In the genomic region with DNA sequence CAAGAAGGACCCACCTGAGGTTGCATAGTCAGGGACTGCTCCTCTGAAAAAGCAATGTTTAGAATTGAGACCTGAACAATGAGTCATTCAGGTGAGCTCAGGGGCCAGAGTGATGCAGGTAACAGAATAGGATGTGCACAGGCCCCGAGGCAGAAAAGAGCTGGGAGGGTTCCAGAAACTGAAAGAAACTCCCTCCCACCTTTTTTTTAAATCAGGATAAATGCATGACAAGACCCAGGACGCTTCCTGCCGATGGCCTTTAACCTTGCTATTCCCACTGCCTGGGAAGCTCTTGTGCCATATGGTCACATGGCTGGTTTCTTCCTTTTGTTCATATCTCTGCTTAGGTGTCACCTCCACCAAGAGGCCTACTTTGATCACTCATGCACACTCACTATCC, we compare ENCODE assay signal across 12 cellular contexts.
A peak's percentile ranks its signal among the peaks of the same experiment; 100 is the strongest.
DNase-seq lines count a peak whose midpoint lies in the region; ATAC-seq and TF ChIP-seq lines count a peak whose summit lies in the region.
"Had no signal": no experiment of that assay in that cellular context is flagged by ENCODE, and none has a peak within 500 bp of the region (broad histone marks: within the 10 kb centered on the region; RNA-seq: fewer than 3 reads in every experiment).

No MANE protein-coding gene starts in this region.

- H3K4me1 ChIP-seq in mammary epithelial cell (ENCODE audit: insufficient read depth, low read length), result peaks cover 12% of the 10 kb centered on the region
- H3K4me1 ChIP-seq: BE2C, HAP-1, SJCRH30 had no signal

- no peaks in the 10 kb centered on the region for H3K79me2 ChIP-seq in mammary epithelial cell (ENCODE audit: insufficient read depth, low read length)

- no peaks in the 10 kb centered on the region for H3K9me3 ChIP-seq in mammary epithelial cell (replicated peaks; ENCODE audit: insufficient read depth, low read length)
- H3K9me3 ChIP-seq: BE2C, HAP-1, SJCRH30 had no signal

- CTCF ChIA-PET in mammary epithelial cell (lab: Charles Lee; ENCODE audit: low non-redundant PET), result interaction anchor here (0.5 kb wide), 2 partner anchors 44 to 45 kb away, joined by 3 read pairs; no protein-coding TSS in a partner anchor

- TF ChIP-seq CTCF in mammary epithelial cell (conservative IDR thresholded peaks at IDR 0.05 in 1 of 2, IDR thresholded peaks at IDR 0.05 in 1 of 2; ENCODE audit: extremely low read depth in 1 of 2, insufficient read depth in 1 of 2, low read depth in 1 of 2, low read length in 2 of 2), result no peak

- H3K27me3 ChIP-seq in mammary epithelial cell (ENCODE audit: insufficient read depth, low read length), result no peaks in the 10 kb centered on the region
- H3K27me3 ChIP-seq: BE2C, SJCRH30 had no signal

- in situ Hi-C loops in mammary epithelial cell (cut with MboI; ENCODE audit: low sequenced_read_pairs in 2 of 2), result no loop called here
- in situ Hi-C loops in ACHN (cut with HindIII; ENCODE audit: low pct_ligation_motif_present, low pct_unique_long_range_greater_than_20kb, low sequenced_read_pairs), result no loop called here

- dilution Hi-C loops in mammary epithelial cell (cut with HindIII; ENCODE audit: low sequenced_read_pairs), result loop anchor here (5.0 kb wide), 1 partner anchor 35 kb away; no protein-coding TSS in a partner anchor

- DNase-seq in ELF-1 (ENCODE audit: low read depth, low spot score) (peak; percentile 88), HPDE6-E6E7 (ENCODE audit: extremely low spot score) (peak; percentile 48), mammary epithelial cell (peak; percentile 72), iPS DF 19.7 (ENCODE audit: low read depth, low spot score) (peak; percentile 69), epidermal melanocyte (ENCODE audit: insufficient read length, low spot score) (no peak), ACHN (no peak)
- DNase-seq in stimulated activated CD4-positive, alpha-beta T cell treated with anti-CD3 and anti-CD28 coated beads, Interleukin-1b, Interleukin-23, amount 100 ng/mL, for 48 hours, result no peak
- DNase-seq: BE2C; CD4-positive, alpha-beta memory T cell; SJCRH30 had no signal

- no peaks in the 10 kb centered on the region for H4K20me1 ChIP-seq in mammary epithelial cell (ENCODE audit: insufficient read depth, low read length)

- no peak for ATAC-seq in HG02840 (IDR thresholded peaks at IDR 0.05; ENCODE audit: low FRiP score, unreplicated experiment)

- no peak overlapping the region for H3K4me2 ChIP-seq in mammary epithelial cell (ENCODE audit: insufficient read depth, low read depth, low read length)

- H3K36me3 ChIP-seq in mammary epithelial cell (ENCODE audit: insufficient read depth, low read length), result no peaks in the 10 kb centered on the region
- H3K36me3 ChIP-seq: BE2C, HAP-1, SJCRH30 had no signal

- WGBS in mammary epithelial cell (ENCODE audit: low coverage, missing lambda C conversion rate), result 3% methylated on average over 3 of the region's 3 CpGs

- H2AFZ ChIP-seq in mammary epithelial cell (ENCODE audit: low read depth, low read length), result no peak overlapping the region

- H3K4me3 ChIP-seq in mammary epithelial cell (replicated peaks in 1 of 3; ENCODE audit: insufficient read depth in 1 of 3, low read depth in 2 of 3, low read length in 3 of 3), result no peak overlapping the region
- H3K4me3 ChIP-seq: HAP-1, SJCRH30 had no signal

- no peak overlapping the region for H3K9ac ChIP-seq in mammary epithelial cell (ENCODE audit: insufficient read depth, low read length)

- intact Hi-C loops in mammary epithelial cell (cut with micrococcal nuclease), result loop anchor here (2.0 kb wide), 1 partner anchor 43 kb away; no protein-coding TSS in a partner anchor

- no TSS peak for BruUV-seq in mammary epithelial cell (replicated peaks; lab: Mats Ljungman, UMichigan)

- H3K27ac ChIP-seq in mammary epithelial cell (ENCODE audit: insufficient read depth, low read depth, low read length), result no peak overlapping the region
- H3K27ac ChIP-seq: SJCRH30 had no signal

Comparison
In these comparisons a context has a peak if more than half of its experiments do, and no peak if none do; other contexts are left out.
1. DNase-seq: peak in ELF-1 (single experiment), HPDE6-E6E7 (single experiment), mammary epithelial cell (single experiment) and iPS DF 19.7 (single experiment); none in epidermal melanocyte (single experiment), ACHN (single experiment) and stimulated activated CD4-positive, alpha-beta T cell treated with anti-CD3 and anti-CD28 coated beads, Interleukin-1b, Interleukin-23, amount 100 ng/mL, for 48 hours (single experiment).